In the genomic region with DNA sequence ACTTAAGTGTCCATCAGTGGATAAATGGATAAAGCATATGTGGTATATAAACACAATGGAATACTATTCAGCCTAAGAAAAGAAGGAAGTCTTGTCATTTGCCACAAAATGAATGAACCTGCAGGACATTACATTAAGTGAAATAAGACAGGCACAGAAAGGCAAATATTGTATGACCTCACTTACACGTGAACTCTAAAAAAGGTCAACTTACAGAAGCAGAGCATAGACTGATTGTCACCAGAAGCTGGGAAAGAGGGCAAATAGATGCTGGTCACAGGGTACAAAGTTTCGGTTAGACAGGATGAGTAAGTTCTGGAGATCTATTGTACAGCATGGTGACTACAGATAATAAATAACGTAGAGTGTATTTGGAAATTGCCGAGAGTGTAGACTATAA, we compare ENCODE assay signal across 1 cellular context.
TF ChIP-seq lines count a peak whose summit lies in the region.

No MANE protein-coding gene starts in this region.

TF ChIP-seq in HepG2, 621 proteins besides CTCF, POLR2A, EP300 and RAD21 (continued from another document and continues in another):
- TF ChIP-seq AHDC1 (CRISPR knock-in tag; IDR thresholded peaks at IDR 0.05; ENCODE audit: borderline replicate concordance), result peak; percentile 92
- TF ChIP-seq, protein P1, sequence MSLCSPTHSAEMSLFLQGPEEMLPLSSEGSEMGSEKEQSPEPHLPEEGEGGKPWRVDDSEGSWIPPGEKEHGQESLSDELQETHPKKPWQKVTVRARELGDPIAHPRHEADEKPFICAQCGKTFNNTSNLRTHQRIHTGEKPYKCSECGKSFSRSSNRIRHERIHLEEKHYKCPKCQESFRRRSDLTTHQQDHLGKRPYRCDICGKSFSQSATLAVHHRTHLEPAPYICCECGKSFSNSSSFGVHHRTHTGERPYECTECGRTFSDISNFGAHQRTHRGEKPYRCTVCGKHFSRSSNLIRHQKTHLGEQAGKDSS (CRISPR knock-in tag; IDR thresholded peaks at IDR 0.05; ENCODE audit: borderline replicate concordance, low read depth), result no peak
- peak; percentile 43; the same call in 1 of the 2 replicates for TF ChIP-seq ZNF292 (CRISPR knock-in tag; IDR thresholded peaks at IDR 0.05; ENCODE audit: borderline replicate concordance, low read depth)
- TF ChIP-seq SOX6 (IDR thresholded peaks at IDR 0.05), result no peak
- peak; percentile 85 for TF ChIP-seq SOX6 (CRISPR knock-in tag; IDR thresholded peaks at IDR 0.05)
- TF ChIP-seq, protein P2, sequence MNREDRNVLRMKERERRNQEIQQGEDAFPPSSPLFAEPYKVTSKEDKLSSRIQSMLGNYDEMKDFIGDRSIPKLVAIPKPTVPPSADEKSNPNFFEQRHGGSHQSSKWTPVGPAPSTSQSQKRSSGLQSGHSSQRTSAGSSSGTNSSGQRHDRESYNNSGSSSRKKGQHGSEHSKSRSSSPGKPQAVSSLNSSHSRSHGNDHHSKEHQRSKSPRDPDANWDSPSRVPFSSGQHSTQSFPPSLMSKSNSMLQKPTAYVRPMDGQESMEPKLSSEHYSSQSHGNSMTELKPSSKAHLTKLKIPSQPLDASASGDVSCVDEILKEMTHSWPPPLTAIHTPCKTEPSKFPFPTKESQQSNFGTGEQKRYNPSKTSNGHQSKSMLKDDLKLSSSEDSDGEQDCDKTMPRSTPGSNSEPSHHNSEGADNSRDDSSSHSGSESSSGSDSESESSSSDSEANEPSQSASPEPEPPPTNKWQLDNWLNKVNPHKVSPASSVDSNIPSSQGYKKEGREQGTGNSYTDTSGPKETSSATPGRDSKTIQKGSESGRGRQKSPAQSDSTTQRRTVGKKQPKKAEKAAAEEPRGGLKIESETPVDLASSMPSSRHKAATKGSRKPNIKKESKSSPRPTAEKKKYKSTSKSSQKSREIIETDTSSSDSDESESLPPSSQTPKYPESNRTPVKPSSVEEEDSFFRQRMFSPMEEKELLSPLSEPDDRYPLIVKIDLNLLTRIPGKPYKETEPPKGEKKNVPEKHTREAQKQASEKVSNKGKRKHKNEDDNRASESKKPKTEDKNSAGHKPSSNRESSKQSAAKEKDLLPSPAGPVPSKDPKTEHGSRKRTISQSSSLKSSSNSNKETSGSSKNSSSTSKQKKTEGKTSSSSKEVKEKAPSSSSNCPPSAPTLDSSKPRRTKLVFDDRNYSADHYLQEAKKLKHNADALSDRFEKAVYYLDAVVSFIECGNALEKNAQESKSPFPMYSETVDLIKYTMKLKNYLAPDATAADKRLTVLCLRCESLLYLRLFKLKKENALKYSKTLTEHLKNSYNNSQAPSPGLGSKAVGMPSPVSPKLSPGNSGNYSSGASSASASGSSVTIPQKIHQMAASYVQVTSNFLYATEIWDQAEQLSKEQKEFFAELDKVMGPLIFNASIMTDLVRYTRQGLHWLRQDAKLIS (CRISPR knock-in tag; IDR thresholded peaks at IDR 0.05), result no peak
- TF ChIP-seq NR2C2 (CRISPR knock-in tag; IDR thresholded peaks at IDR 0.05; ENCODE audit: borderline replicate concordance), result peak; percentile 73
- TF ChIP-seq SNAI1 (CRISPR knock-in tag; IDR thresholded peaks at IDR 0.05; ENCODE audit: borderline replicate concordance), result no peak
- no peak for TF ChIP-seq HNRNPUL1 (IDR thresholded peaks at IDR 0.05; ENCODE audit: low read depth, low read length)
- TF ChIP-seq, protein P3, sequence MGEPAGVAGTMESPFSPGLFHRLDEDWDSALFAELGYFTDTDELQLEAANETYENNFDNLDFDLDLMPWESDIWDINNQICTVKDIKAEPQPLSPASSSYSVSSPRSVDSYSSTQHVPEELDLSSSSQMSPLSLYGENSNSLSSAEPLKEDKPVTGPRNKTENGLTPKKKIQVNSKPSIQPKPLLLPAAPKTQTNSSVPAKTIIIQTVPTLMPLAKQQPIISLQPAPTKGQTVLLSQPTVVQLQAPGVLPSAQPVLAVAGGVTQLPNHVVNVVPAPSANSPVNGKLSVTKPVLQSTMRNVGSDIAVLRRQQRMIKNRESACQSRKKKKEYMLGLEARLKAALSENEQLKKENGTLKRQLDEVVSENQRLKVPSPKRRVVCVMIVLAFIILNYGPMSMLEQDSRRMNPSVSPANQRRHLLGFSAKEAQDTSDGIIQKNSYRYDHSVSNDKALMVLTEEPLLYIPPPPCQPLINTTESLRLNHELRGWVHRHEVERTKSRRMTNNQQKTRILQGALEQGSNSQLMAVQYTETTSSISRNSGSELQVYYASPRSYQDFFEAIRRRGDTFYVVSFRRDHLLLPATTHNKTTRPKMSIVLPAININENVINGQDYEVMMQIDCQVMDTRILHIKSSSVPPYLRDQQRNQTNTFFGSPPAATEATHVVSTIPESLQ (CRISPR knock-in tag; conservative IDR thresholded peaks at IDR 0.05), result no peak
- TF ChIP-seq, protein P4, sequence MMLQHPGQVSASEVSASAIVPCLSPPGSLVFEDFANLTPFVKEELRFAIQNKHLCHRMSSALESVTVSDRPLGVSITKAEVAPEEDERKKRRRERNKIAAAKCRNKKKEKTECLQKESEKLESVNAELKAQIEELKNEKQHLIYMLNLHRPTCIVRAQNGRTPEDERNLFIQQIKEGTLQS (CRISPR knock-in tag; IDR thresholded peaks at IDR 0.05), result peak; percentile 39; the same call in 1 of the 2 replicates
- TF ChIP-seq, protein P5, sequence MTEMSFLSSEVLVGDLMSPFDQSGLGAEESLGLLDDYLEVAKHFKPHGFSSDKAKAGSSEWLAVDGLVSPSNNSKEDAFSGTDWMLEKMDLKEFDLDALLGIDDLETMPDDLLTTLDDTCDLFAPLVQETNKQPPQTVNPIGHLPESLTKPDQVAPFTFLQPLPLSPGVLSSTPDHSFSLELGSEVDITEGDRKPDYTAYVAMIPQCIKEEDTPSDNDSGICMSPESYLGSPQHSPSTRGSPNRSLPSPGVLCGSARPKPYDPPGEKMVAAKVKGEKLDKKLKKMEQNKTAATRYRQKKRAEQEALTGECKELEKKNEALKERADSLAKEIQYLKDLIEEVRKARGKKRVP (CRISPR knock-in tag; IDR thresholded peaks at IDR 0.05), result peak in 1 of 2 experiments; percentile 33; a peak in 1 of 4 replicates
- TF ChIP-seq ZNF329 (CRISPR knock-in tag; IDR thresholded peaks at IDR 0.05; ENCODE audit: low read depth), result no peak
- peak; percentile 97 for TF ChIP-seq ZNF614 (CRISPR knock-in tag; IDR thresholded peaks at IDR 0.05; ENCODE audit: borderline replicate concordance)
- TF ChIP-seq ERF (CRISPR knock-in tag; IDR thresholded peaks at IDR 0.05), result 0 out of 2 replicates have a peak, but pooled peaks have one; percentile 38
- TF ChIP-seq, protein P6, sequence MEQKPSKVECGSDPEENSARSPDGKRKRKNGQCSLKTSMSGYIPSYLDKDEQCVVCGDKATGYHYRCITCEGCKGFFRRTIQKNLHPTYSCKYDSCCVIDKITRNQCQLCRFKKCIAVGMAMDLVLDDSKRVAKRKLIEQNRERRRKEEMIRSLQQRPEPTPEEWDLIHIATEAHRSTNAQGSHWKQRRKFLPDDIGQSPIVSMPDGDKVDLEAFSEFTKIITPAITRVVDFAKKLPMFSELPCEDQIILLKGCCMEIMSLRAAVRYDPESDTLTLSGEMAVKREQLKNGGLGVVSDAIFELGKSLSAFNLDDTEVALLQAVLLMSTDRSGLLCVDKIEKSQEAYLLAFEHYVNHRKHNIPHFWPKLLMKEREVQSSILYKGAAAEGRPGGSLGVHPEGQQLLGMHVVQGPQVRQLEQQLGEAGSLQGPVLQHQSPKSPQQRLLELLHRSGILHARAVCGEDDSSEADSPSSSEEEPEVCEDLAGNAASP (CRISPR knock-in tag; IDR thresholded peaks at IDR 0.05; ENCODE audit: borderline replicate concordance), result peak; percentile 65; the same call in 1 of the 2 replicates
- no peak for TF ChIP-seq CENPX (CRISPR knock-in tag; IDR thresholded peaks at IDR 0.05)
- TF ChIP-seq, protein P7, sequence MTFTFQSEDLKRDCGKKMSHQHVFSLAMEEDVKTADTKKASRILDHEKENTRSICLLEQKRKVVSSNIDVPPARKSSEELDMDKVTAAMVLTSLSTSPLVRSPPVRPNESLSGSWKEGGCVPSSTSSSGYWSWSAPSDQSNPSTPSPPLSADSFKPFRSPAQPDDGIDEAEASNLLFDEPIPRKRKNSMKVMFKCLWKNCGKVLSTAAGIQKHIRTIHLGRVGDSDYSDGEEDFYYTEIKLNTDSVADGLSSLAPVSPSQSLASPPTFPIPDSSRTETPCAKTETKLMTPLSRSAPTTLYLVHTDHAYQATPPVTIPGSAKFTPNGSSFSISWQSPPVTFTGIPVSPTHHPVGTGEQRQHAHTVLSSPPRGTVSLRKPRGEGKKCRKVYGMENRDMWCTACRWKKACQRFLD (CRISPR knock-in tag; IDR thresholded peaks at IDR 0.05; ENCODE audit: borderline replicate concordance), result no peak
- TF ChIP-seq ZNF101 (CRISPR knock-in tag; IDR thresholded peaks at IDR 0.05; ENCODE audit: borderline replicate concordance, low read depth), result no peak
- no peak for TF ChIP-seq ZNF281 (CRISPR knock-in tag; IDR thresholded peaks at IDR 0.05; ENCODE audit: borderline replicate concordance)
- TF ChIP-seq GPN1 (CRISPR knock-in tag; IDR thresholded peaks at IDR 0.05; ENCODE audit: borderline replicate concordance), result no peak
- peak; percentile 55; the same call in 1 of the 2 replicates for TF ChIP-seq HOXA3 (CRISPR knock-in tag; IDR thresholded peaks at IDR 0.05)
- TF ChIP-seq SALL1 (CRISPR knock-in tag; IDR thresholded peaks at IDR 0.05), result peak; percentile 37; the same call in 1 of the 2 replicates
- TF ChIP-seq ZSCAN21 (CRISPR knock-in tag; IDR thresholded peaks at IDR 0.05; ENCODE audit: borderline replicate concordance), result no peak
- TF ChIP-seq, protein P8, sequence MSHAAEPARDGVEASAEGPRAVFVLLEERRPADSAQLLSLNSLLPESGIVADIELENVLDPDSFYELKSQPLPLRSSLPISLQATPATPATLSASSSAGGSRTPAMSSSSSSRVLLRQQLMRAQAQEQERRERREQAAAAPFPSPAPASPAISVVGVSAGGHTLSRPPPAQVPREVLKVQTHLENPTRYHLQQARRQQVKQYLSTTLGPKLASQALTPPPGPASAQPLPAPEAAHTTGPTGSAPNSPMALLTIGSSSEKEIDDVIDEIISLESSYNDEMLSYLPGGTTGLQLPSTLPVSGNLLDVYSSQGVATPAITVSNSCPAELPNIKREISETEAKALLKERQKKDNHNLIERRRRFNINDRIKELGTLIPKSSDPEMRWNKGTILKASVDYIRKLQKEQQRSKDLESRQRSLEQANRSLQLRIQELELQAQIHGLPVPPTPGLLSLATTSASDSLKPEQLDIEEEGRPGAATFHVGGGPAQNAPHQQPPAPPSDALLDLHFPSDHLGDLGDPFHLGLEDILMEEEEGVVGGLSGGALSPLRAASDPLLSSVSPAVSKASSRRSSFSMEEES (CRISPR knock-in tag; IDR thresholded peaks at IDR 0.05), result 0 out of 2 replicates have a peak, but pooled peaks have one; percentile 51
- no peak for TF ChIP-seq CENPT (CRISPR knock-in tag; IDR thresholded peaks at IDR 0.05; ENCODE audit: low read depth)
- TF ChIP-seq GPBP1L1 (CRISPR knock-in tag; IDR thresholded peaks at IDR 0.05), result no peak
